Comparison of ENCODE assay signal across 13 cellular contexts in genomic region chr1:214329456-214330220, GRCh38. TPM values are rescaled to one million over a fixed set of nuclear protein-coding genes. Genes with fewer than 3 reads are reported as not detected.
DNase-seq lines count a peak whose midpoint lies in the region; ATAC-seq, FAIRE-seq and TF ChIP-seq lines count a peak whose summit lies in the region.
"Had no signal": no experiment of that assay in that cellular context is flagged by ENCODE, and none has a peak within 500 bp of the region (broad histone marks: within the 10 kb centered on the region; RNA-seq: fewer than 3 reads in every experiment).

No MANE protein-coding gene starts in this region.

- peak overlapping the region; percentile 58 for H3K14ac ChIP-seq in neuronal stem cell (ENCODE audit: low read length)

- no peak for FAIRE-seq in GM19239 (lab: Jason Lieb, UNC)

- H3K27me3 ChIP-seq in esophagus squamous epithelium = no peaks in the 10 kb centered on the region
- H3K27me3 ChIP-seq in neuronal stem cell (ENCODE audit: control insufficient read depth in 3 of 3, insufficient read depth in 3 of 3, low read depth in 1 of 3, low read length in 3 of 3) = no peaks in the 10 kb centered on the region
- no peaks in the 10 kb centered on the region for H3K27me3 ChIP-seq in Peyer's patch

- no peak overlapping the region for H2BK120ac ChIP-seq in neuronal stem cell (ENCODE audit: low read depth, low read length)

- intact Hi-C loops in esophagus squamous epithelium (cut with DNase I) = loop anchor here (5.0 kb wide), 2 partner anchors 67 to 258 kb away; no protein-coding TSS in a partner anchor

- no peak for DNase-seq in stimulated activated naive CD8-positive, alpha-beta T cell treated with anti-CD3 and anti-CD28 coated beads, Interleukin-15, amount 100 ng/mL, for 72 hours
- DNase-seq in stimulated activated naive CD8-positive, alpha-beta T cell treated with anti-CD3 and anti-CD28 coated beads, Interleukin-15, Interleukin-2, amounts not matched to agents 100 U/mL and 50 U/mL, for 24 hours = no peak
- DNase-seq in esophagus squamous epithelium (lab: John Stamatoyannopoulos, UW) (no peak), neuronal stem cell (ENCODE audit: low spot score) (no peak), HuH-7.5 (ENCODE audit: low spot score) (no peak), GM19239 (ENCODE audit: insufficient read length, low spot score) (no peak), Peyer's patch (no peak)
- DNase-seq: GOT3 had no signal

- H3K4me1 Mint-ChIP-seq in stimulated activated naive CD8-positive, alpha-beta T cell treated with anti-CD3 and anti-CD28 coated beads, Interleukin-15, amount 100 ng/mL, for 72 hours = no peaks in the 10 kb centered on the region

- TF ChIP-seq CTCF in esophagus squamous epithelium (IDR thresholded peaks at IDR 0.05) = no peak
- no peak for TF ChIP-seq CTCF in Peyer's patch (IDR thresholded peaks at IDR 0.05)

- H3K4me3 ChIP-seq in esophagus squamous epithelium (no peak overlapping the region), neuronal stem cell (ENCODE audit: low read length in 2 of 2) (peak overlapping the region in 1 of 2 donors; percentile 51), Peyer's patch (no peak overlapping the region)

- H3K79me1 ChIP-seq in neuronal stem cell (ENCODE audit: low read depth, low read length) = no peaks in the 10 kb centered on the region

- H3K23ac ChIP-seq in neuronal stem cell (ENCODE audit: low read depth, low read length, poor library complexity) = no peak overlapping the region

- H3K9ac ChIP-seq in neuronal stem cell (ENCODE audit: low read depth, low read length, poor library complexity) = peak overlapping the region; percentile 72
- H3K9ac ChIP-seq: KMS-11 had no signal

- no peak overlapping the region for H3K4me3 Mint-ChIP-seq in stimulated activated naive CD8-positive, alpha-beta T cell treated with anti-CD3 and anti-CD28 coated beads, Interleukin-15, amount 100 ng/mL, for 72 hours
- H3K4me3 Mint-ChIP-seq: HFFc6 had no signal

- H2AK5ac ChIP-seq in neuronal stem cell (ENCODE audit: low read depth, low read length) = no peak overlapping the region

- H3K36me3 ChIP-seq in esophagus squamous epithelium (peaks cover 0 to 41% (median 0%) of the 10 kb centered on the region in 3 donors), neuronal stem cell (replicated peaks in 1 of 2; ENCODE audit: control insufficient read depth in 2 of 2, insufficient read depth in 2 of 2, low read length in 2 of 2) (peaks cover 0 to 45% of the 10 kb centered on the region in 2 donors), Peyer's patch (peaks cover 0 to 3% (median 0%) of the 10 kb centered on the region in 3 donors)

- no peak overlapping the region for H3K18ac ChIP-seq in neuronal stem cell (ENCODE audit: low read length)

- no peak overlapping the region for H4K91ac ChIP-seq in neuronal stem cell (ENCODE audit: low read depth, low read length, poor library complexity)

- H2BK15ac ChIP-seq in neuronal stem cell (ENCODE audit: low read length) = peak overlapping the region; percentile 54

- H4K8ac ChIP-seq in neuronal stem cell (ENCODE audit: low read depth, low read length) = peak overlapping the region; percentile 88

- H2BK12ac ChIP-seq in neuronal stem cell (ENCODE audit: low read length) = no peak overlapping the region

- no peaks in the 10 kb centered on the region for H3K9me3 Mint-ChIP-seq in stimulated activated naive CD8-positive, alpha-beta T cell treated with anti-CD3 and anti-CD28 coated beads, Interleukin-15, amount 100 ng/mL, for 72 hours
- H3K9me3 Mint-ChIP-seq: HFFc6 had no signal

- H3K27ac ChIP-seq in esophagus squamous epithelium (peak overlapping the region; percentile 18 to 74 (median 66)), neuronal stem cell (replicated peaks; ENCODE audit: low read length) (no peak overlapping the region), Peyer's patch (no peak overlapping the region)
- H3K27ac ChIP-seq: C4-2B, KMS-11, RWPE1 had no signal

- H3K27ac Mint-ChIP-seq in stimulated activated naive CD8-positive, alpha-beta T cell treated with anti-CD3 and anti-CD28 coated beads, Interleukin-15, amount 100 ng/mL, for 72 hours = no peak overlapping the region
- H3K27ac Mint-ChIP-seq: HFFc6 had no signal

- H3K4me2 ChIP-seq in neuronal stem cell (ENCODE audit: insufficient read depth, low read length, poor library complexity, severe bottlenecking) = no peak overlapping the region
- H3K4me2 ChIP-seq: KMS-11 had no signal

- 49 to 61% methylated on average over 9 to 15 of the region's 20 CpGs for WGBS in esophagus squamous epithelium, 2 donors
- WGBS in neuronal stem cell (ENCODE audit: extremely low coverage in 2 of 2, insufficient read length in 2 of 2, insufficient replicate concordance in 1 of 2), 2 donors = no CpG with 5 or more reads among the region's 20 CpGs

- H3K4me1 ChIP-seq in esophagus squamous epithelium (peaks cover 12 to 45% (median 25%) of the 10 kb centered on the region in 3 donors), neuronal stem cell (ENCODE audit: control insufficient read depth in 2 of 2, insufficient read depth in 1 of 2, low read depth in 1 of 2, low read length in 2 of 2) (peaks cover 0 to 5% of the 10 kb centered on the region in 2 donors), Peyer's patch (no peaks in the 10 kb centered on the region)

- no peak overlapping the region for H2BK5ac ChIP-seq in neuronal stem cell (ENCODE audit: low read length)

- H2AFZ ChIP-seq in neuronal stem cell (ENCODE audit: low read length) = no peak overlapping the region

- no peak for TF ChIP-seq POLR2A in esophagus squamous epithelium (IDR thresholded peaks at IDR 0.05)
- TF ChIP-seq POLR2A in Peyer's patch (IDR thresholded peaks at IDR 0.05) = no peak

- no peak overlapping the region for H3K4ac ChIP-seq in neuronal stem cell (ENCODE audit: low read length)

- H3K9me3 ChIP-seq in esophagus squamous epithelium (no peaks in the 10 kb centered on the region), neuronal stem cell (replicated peaks in 1 of 2; ENCODE audit: control insufficient read depth in 2 of 2, insufficient read depth in 1 of 2, low read depth in 1 of 2, low read length in 2 of 2) (no peaks in the 10 kb centered on the region), Peyer's patch (no peaks in the 10 kb centered on the region)

- peak; percentile 11 for ATAC-seq in stimulated activated naive CD8-positive, alpha-beta T cell treated with anti-CD3 and anti-CD28 coated beads, Interleukin-15, amount 100 ng/mL, for 72 hours
- no peak for ATAC-seq in stimulated activated naive CD8-positive, alpha-beta T cell treated with anti-CD3 and anti-CD28 coated beads, Interleukin-15, Interleukin-2, amounts not matched to agents 100 U/mL and 50 U/mL, for 24 hours
- ATAC-seq in HG03469 (IDR thresholded peaks at IDR 0.05; ENCODE audit: unreplicated experiment) = no peak

- no peaks in the 10 kb centered on the region for H3K27me3 Mint-ChIP-seq in stimulated activated naive CD8-positive, alpha-beta T cell treated with anti-CD3 and anti-CD28 coated beads, Interleukin-15, amount 100 ng/mL, for 72 hours

RNA-seq across cellular contexts. Expression of gene SMYD2, which starts 48.7 kb away (rescaled TPM):
- total RNA-seq in esophagus squamous epithelium (10 to 100 TPM; 19.0 to 35.5 (median 30.4) TPM), Peyer's patch (10 to 100 TPM; 13.2 to 40.1 (median 25.1) TPM)
- polyA plus RNA-seq in neuronal stem cell (2013, experiment 1 of 2) = 14.4 TPM
- polyA plus RNA-seq in neuronal stem cell (2013, experiment 2 of 2) = 14.7 TPM

Comparison
In these comparisons a context has a peak if more than half of its experiments do, and no peak if none do; other contexts are left out.
1. H3K27ac ChIP-seq: peak in esophagus squamous epithelium (4 of 4); none in neuronal stem cell (single experiment) and Peyer's patch (0 of 4).